Comparison of ENCODE assay signal across 23 cellular contexts in genomic region chr7:39978252-39978934, GRCh38. TPM values are rescaled to one million over a fixed set of nuclear protein-coding genes. Genes with fewer than 3 reads are reported as not detected.
A peak's percentile ranks its signal among the peaks of the same experiment; 100 is the strongest.
DNase-seq lines count a peak whose midpoint lies in the region; ATAC-seq and TF ChIP-seq lines count a peak whose summit lies in the region.
"Had no signal": no experiment of that assay in that cellular context is flagged by ENCODE, and none has a peak within 500 bp of the region (broad histone marks: within the 10 kb centered on the region; RNA-seq: fewer than 3 reads in every experiment).

No MANE protein-coding gene starts in this region.

- CTCF ChIA-PET in WTC11 (lab: Charles Lee), result interaction anchor here (1.2 to 2.2 kb wide), 4 partner anchors 13 to 74 kb away, joined by 3 to 8 read pairs (median 4); no protein-coding TSS in a partner anchor
- CTCF ChIA-PET in naive thymus-derived CD4-positive, alpha-beta T cell (lab: Charles Lee), result interaction anchor here (1.0 kb wide), 2 partner anchors 27 to 82 kb away, joined by 3 to 4 read pairs; no protein-coding TSS in a partner anchor

- no peaks in the 10 kb centered on the region for H3K9me2 ChIP-seq in DOHH2 (replicated peaks; ENCODE audit: control insufficient read depth, low read length)

- H3K4me3 ChIP-seq in DOHH2 (ENCODE audit: low read length), result peak overlapping the region; percentile 3; the same call in 1 of the 2 replicates
- peak overlapping the region; percentile 39 for H3K4me3 ChIP-seq in HUES64 (ENCODE audit: low read length)
- no peak overlapping the region for H3K4me3 ChIP-seq in naive thymus-derived CD4-positive, alpha-beta T cell (ENCODE audit: low read length)
- no peak overlapping the region for H3K4me3 ChIP-seq in testis
- H3K4me3 ChIP-seq: prostate gland, smooth muscle cell, vagina had no signal

- no peak overlapping the region for H3K27ac Mint-ChIP-seq in WTC11
- no peak overlapping the region for H3K27ac Mint-ChIP-seq in naive thymus-derived CD4-positive, alpha-beta T cell
- H3K27ac Mint-ChIP-seq: effector memory CD8-positive, alpha-beta T cell; natural killer cell treated with Interleukin-12 subunit alpha and Interleukin-12 subunit beta and Interleukin-15 and Interleukin-18, amount 100 ng/mL, for 72 hours; T-helper 1 cell treated with Interleukin-12 subunit alpha and Interleukin-12 subunit beta and Interleukin-4 antibody, amounts not matched to agents 30 μg/mL and 1 μg/mL, for 36 hours had no signal

- peaks cover 80% of the 10 kb centered on the region for H3K4me1 ChIP-seq in DOHH2 (ENCODE audit: control insufficient read depth, low read length)
- H3K4me1 ChIP-seq in HUES64 (ENCODE audit: insufficient read depth, low read length), result peaks cover 42% of the 10 kb centered on the region
- peaks cover 33 to 47% of the 10 kb centered on the region in 2 donors for H3K4me1 ChIP-seq in naive thymus-derived CD4-positive, alpha-beta T cell (ENCODE audit: control insufficient read depth in 2 of 2, insufficient read depth in 2 of 2, low read length in 2 of 2)
- no peaks in the 10 kb centered on the region for H3K4me1 ChIP-seq in testis
- H3K4me1 ChIP-seq: prostate gland had no signal

- no peak overlapping the region for H3K4me3 Mint-ChIP-seq in WTC11
- H3K4me3 Mint-ChIP-seq in naive thymus-derived CD4-positive, alpha-beta T cell, result no peak overlapping the region
- H3K4me3 Mint-ChIP-seq: effector memory CD8-positive, alpha-beta T cell; natural killer cell treated with Interleukin-12 subunit alpha and Interleukin-12 subunit beta and Interleukin-15 and Interleukin-18, amount 100 ng/mL, for 72 hours; T-helper 1 cell treated with Interleukin-12 subunit alpha and Interleukin-12 subunit beta and Interleukin-4 antibody, amounts not matched to agents 30 μg/mL and 1 μg/mL, for 36 hours had no signal

- no peak for DNase-seq in WTC11 (ENCODE audit: low spot score)
- DNase-seq in naive thymus-derived CD4-positive, alpha-beta T cell, result peak in 5 of 9 donors; percentile 17 to 33 (median 25)
- no peak for DNase-seq in testis
- no peak for DNase-seq in DMS79 treated with DMSO at 0.1 percent for 48 hours (lab: John Stamatoyannopoulos, UW)
- DNase-seq: activated CD8-positive, alpha-beta memory T cell treated with anti-CD3 and anti-CD28 coated beads, Interleukin-2, amount 50 U/mL, for 4 hours; activated gamma-delta T cell treated with Interleukin-2 at 50 U/mL for 16 hours; AML-193; effector memory CD8-positive, alpha-beta T cell; MM.1S; NCI-H2029 treated with DMSO at 0.1 percent for 48 hours; NCI-H446 treated with DMSO at 0.1 percent for 48 hours; NK-92 treated with Interleukin-12 subunit alpha and Interleukin-12 subunit beta, amount 100 ng/mL, for 24 hours; stimulated activated CD4-positive, alpha-beta T cell treated with anti-CD3 and anti-CD28 coated beads, Interleukin-4, amount 100 ng/mL, for 4 hours; substantia nigra had no signal

- peaks cover 16% of the 10 kb centered on the region for H4K20me1 ChIP-seq in DOHH2 (ENCODE audit: control insufficient read depth, insufficient read depth, low read depth, low read length)

- no peaks in the 10 kb centered on the region for H3K9me3 Mint-ChIP-seq in WTC11
- H3K9me3 Mint-ChIP-seq in naive thymus-derived CD4-positive, alpha-beta T cell, result peaks cover 0 to 2% (median 0%) of the 10 kb centered on the region in 11 donors
- H3K9me3 Mint-ChIP-seq: effector memory CD8-positive, alpha-beta T cell; natural killer cell treated with Interleukin-12 subunit alpha and Interleukin-12 subunit beta and Interleukin-15 and Interleukin-18, amount 100 ng/mL, for 72 hours; T-helper 1 cell treated with Interleukin-12 subunit alpha and Interleukin-12 subunit beta and Interleukin-4 antibody, amounts not matched to agents 30 μg/mL and 1 μg/mL, for 36 hours had no signal

- peaks cover 2% of the 10 kb centered on the region; the same call in 1 of the 2 replicates for H3K9me3 ChIP-seq in DOHH2 (ENCODE audit: control insufficient read depth, insufficient read depth, low read length)
- H3K9me3 ChIP-seq in HUES64 (ENCODE audit: insufficient read depth, low read depth, low read length), result no peaks in the 10 kb centered on the region
- H3K9me3 ChIP-seq in naive thymus-derived CD4-positive, alpha-beta T cell (ENCODE audit: control insufficient read depth in 2 of 3, low read length in 3 of 3), result no peaks in the 10 kb centered on the region
- no peaks in the 10 kb centered on the region for H3K9me3 ChIP-seq in testis
- H3K9me3 ChIP-seq: prostate gland, vagina had no signal

- H3K4me1 Mint-ChIP-seq in WTC11, result peaks cover 14% of the 10 kb centered on the region
- H3K4me1 Mint-ChIP-seq in naive thymus-derived CD4-positive, alpha-beta T cell, result peaks cover 6 to 21% (median 20%) of the 10 kb centered on the region in 7 donors

- H3K36me3 Mint-ChIP-seq in WTC11, result no peaks in the 10 kb centered on the region
- H3K36me3 Mint-ChIP-seq in naive thymus-derived CD4-positive, alpha-beta T cell, result peaks cover 0 to 4% (median 0%) of the 10 kb centered on the region in 5 donors
- H3K36me3 Mint-ChIP-seq: natural killer cell treated with Interleukin-12 subunit alpha and Interleukin-12 subunit beta and Interleukin-15 and Interleukin-18, amount 100 ng/mL, for 72 hours had no signal

- TF ChIP-seq POLR2A in testis (IDR thresholded peaks at IDR 0.05), result no peak

- H3K79me2 ChIP-seq in DOHH2 (ENCODE audit: control insufficient read depth, low read length), result peaks cover 88% of the 10 kb centered on the region

- POLR2A ChIA-PET in WTC11 (lab: Charles Lee), result interaction anchor here (1.1 kb wide), 1 partner anchor 10 kb away, joined by 3 read pairs; no protein-coding TSS in a partner anchor
- POLR2A ChIA-PET in naive thymus-derived CD4-positive, alpha-beta T cell (lab: Charles Lee), result interaction anchor here (0.8 to 2.0 kb wide), 8 partner anchors 18 to 31 kb away, joined by 3 to 8 read pairs (median 6); partner anchors contain the start of gene CDK13

- H3K9ac ChIP-seq in HUES64 (ENCODE audit: low read depth, low read length), result peak overlapping the region; percentile 23; the same call in 1 of the 2 replicates

- H3K27ac ChIP-seq in DOHH2 (ENCODE audit: low read depth, low read length) (peak overlapping the region; percentile 8; the same call in 1 of the 2 replicates), HUES64 (ENCODE audit: low read depth, low read length) (peak overlapping the region; percentile 74), testis (no peak overlapping the region)
- peak overlapping the region; percentile 24 for H3K27ac ChIP-seq in naive thymus-derived CD4-positive, alpha-beta T cell (ENCODE audit: low read depth, low read length)
- H3K27ac ChIP-seq: prostate gland, vagina had no signal

- intact Hi-C loops in naive thymus-derived CD4-positive, alpha-beta T cell (cut with micrococcal nuclease), result loop anchor here in 1 of 2 donors (2.0 kb wide), 1 partner anchor 28 kb away; the partner anchor contains the start of gene CDK13
- intact Hi-C loops in testis (cut with DNase I; ENCODE audit: low total_unique reads), result no loop called here

- ATAC-seq in WTC11 (peak; percentile 79), HG02938 (IDR thresholded peaks at IDR 0.05; ENCODE audit: unreplicated experiment) (no peak)
- ATAC-seq in naive thymus-derived CD4-positive, alpha-beta T cell, result peak; percentile 58
- ATAC-seq: natural killer cell treated with Interleukin-12 subunit alpha and Interleukin-12 subunit beta and Interleukin-15 and Interleukin-18, amount 100 ng/mL, for 72 hours; Right ventricle myocardium inferior had no signal

- peaks cover 15% of the 10 kb centered on the region for H3K36me3 ChIP-seq in DOHH2 (ENCODE audit: control insufficient read depth, low read length)
- H3K36me3 ChIP-seq in HUES64 (ENCODE audit: insufficient read depth, low read length), result no peaks in the 10 kb centered on the region
- H3K36me3 ChIP-seq in naive thymus-derived CD4-positive, alpha-beta T cell (ENCODE audit: control insufficient read depth in 2 of 3, insufficient read depth in 3 of 3, low read length in 3 of 3), result no peaks in the 10 kb centered on the region
- no peaks in the 10 kb centered on the region for H3K36me3 ChIP-seq in testis (ENCODE audit: low read depth, missing control alignments)
- H3K36me3 ChIP-seq: prostate gland, vagina had no signal

- no peaks in the 10 kb centered on the region for H3K27me3 Mint-ChIP-seq in WTC11 (ENCODE audit: low read depth)
- H3K27me3 Mint-ChIP-seq in naive thymus-derived CD4-positive, alpha-beta T cell, result no peaks in the 10 kb centered on the region
- H3K27me3 Mint-ChIP-seq: effector memory CD8-positive, alpha-beta T cell; natural killer cell treated with Interleukin-12 subunit alpha and Interleukin-12 subunit beta and Interleukin-15 and Interleukin-18, amount 100 ng/mL, for 72 hours had no signal

- WGBS in HUES64, result 45% methylated on average over 3 of the region's 3 CpGs
- 49 to 63% methylated on average over 3 of the region's 3 CpGs for WGBS in testis, 2 donors

- H3K4me2 ChIP-seq in DOHH2 (ENCODE audit: low read length), result peak overlapping the region; percentile 41
- H3K4me2 ChIP-seq: smooth muscle cell had no signal

- TF ChIP-seq CTCF in DOHH2 (IDR thresholded peaks at IDR 0.05; ENCODE audit: low read depth, low read length, poor library complexity, severe bottlenecking) (no peak), WTC11 (IDR thresholded peaks at IDR 0.05) (no peak), testis (IDR thresholded peaks at IDR 0.05) (no peak)

- H3K27me3 ChIP-seq in DOHH2 (ENCODE audit: control insufficient read depth, low read length), result no peaks in the 10 kb centered on the region
- no peaks in the 10 kb centered on the region for H3K27me3 ChIP-seq in HUES64 (ENCODE audit: insufficient read depth, low read length)
- no peaks in the 10 kb centered on the region for H3K27me3 ChIP-seq in naive thymus-derived CD4-positive, alpha-beta T cell (ENCODE audit: control insufficient read depth in 2 of 2, insufficient read depth in 2 of 2, low read length in 2 of 2)
- no peaks in the 10 kb centered on the region for H3K27me3 ChIP-seq in testis
- H3K27me3 ChIP-seq: vagina had no signal

- H3F3A ChIP-seq in DOHH2 (ENCODE audit: control insufficient read depth, insufficient read depth), result peaks cover 5% of the 10 kb centered on the region; the same call in 1 of the 2 replicates

RNA-seq across cellular contexts. Expression of gene CDK13, which starts 28.3 kb away (rescaled TPM):
- polyA plus RNA-seq in HUES64 (2013, experiment 1 of 2), result 29.2 TPM
- 27.5 TPM for polyA plus RNA-seq in HUES64 (2013, experiment 2 of 2)
- total RNA-seq in WTC11 (2021) (38.9 to 41.0 TPM (median 39.2 TPM) in 3 replicates), testis (100 to 1,000 TPM; 134 to 140 TPM)
- 100 to 1,000 TPM in 4 of 5 experiments, 10 to 100 TPM in 1; 59.7 to 117 (median 106) TPM for total RNA-seq in naive thymus-derived CD4-positive, alpha-beta T cell
- 10 to 100 TPM; 26.3 to 43.3 TPM for polyA plus RNA-seq in naive thymus-derived CD4-positive, alpha-beta T cell
- 55.1 TPM for polyA plus RNA-seq in testis (ENCODE audit: insufficient read depth, low read depth, low replicate concordance)

Comparison
In these comparisons a context has a peak if more than half of its experiments do, and no peak if none do; other contexts are left out.
1. H3K27ac ChIP-seq: peak in DOHH2 (single experiment), HUES64 (single experiment) and naive thymus-derived CD4-positive, alpha-beta T cell (single experiment); none in testis (0 of 2).
2. H3K4me3 ChIP-seq: peak in DOHH2 (single experiment) and HUES64 (single experiment); none in naive thymus-derived CD4-positive, alpha-beta T cell (single experiment) and testis (0 of 2).
3. DNase-seq: peak in naive thymus-derived CD4-positive, alpha-beta T cell (5 of 9); none in WTC11 (single experiment), testis (single experiment) and DMS79 treated with DMSO at 0.1 percent for 48 hours (single experiment).